ENCODE assay signal across 9 cellular contexts in the genomic region with DNA sequence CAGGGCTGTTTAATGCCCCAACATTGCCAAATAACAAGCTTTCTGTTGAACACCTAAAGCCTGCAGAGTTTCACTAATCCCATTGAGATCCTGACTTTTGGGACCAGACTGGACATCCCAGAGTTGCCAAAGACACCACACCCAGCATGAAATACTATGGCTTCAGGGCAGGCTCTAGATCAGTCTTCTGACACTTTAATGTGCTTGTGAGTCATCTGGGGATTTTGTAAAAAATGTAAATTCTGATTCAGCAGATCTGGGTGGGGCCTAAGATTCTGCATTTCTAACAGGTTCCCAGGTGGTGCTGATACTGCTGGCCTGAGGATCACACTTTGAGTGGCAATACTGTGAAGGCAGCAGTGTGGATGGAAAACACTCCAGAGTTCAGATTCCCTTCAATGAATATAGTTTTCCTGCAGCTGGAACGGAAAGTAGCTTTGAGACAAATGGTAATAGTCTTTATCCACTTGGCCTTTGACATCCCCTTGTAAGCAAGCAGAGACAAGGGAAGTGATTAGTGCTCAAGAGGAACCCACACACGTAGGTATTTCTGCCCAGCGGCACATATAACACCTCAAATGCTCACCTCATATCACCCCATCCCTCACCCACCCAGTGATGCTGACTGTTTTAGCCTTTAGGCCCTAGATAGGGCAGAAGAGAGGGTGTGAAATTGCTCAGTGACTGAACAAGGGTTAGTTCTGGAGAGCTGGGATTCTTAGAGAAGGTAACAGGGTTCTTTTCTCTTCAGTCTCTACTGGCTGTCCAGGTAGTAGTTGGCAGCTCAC. TPM values are rescaled to one million over a fixed set of nuclear protein-coding genes. Genes with fewer than 3 reads are reported as not detected.
DNase-seq lines count a peak whose midpoint lies in the region; ATAC-seq and TF ChIP-seq lines count a peak whose summit lies in the region.
"Had no signal": no experiment of that assay in that cellular context is flagged by ENCODE, and none has a peak within 500 bp of the region (broad histone marks: within the 10 kb centered on the region; RNA-seq: fewer than 3 reads in every experiment).

No MANE protein-coding gene starts in this region.

- 59 to 63% methylated on average over 3 of the region's 3 CpGs for WGBS in tibial nerve, 2 donors

- no peak overlapping the region for H3K4me3 ChIP-seq in AG10803 (ENCODE audit: low read length)
- no peak overlapping the region for H3K4me3 ChIP-seq in fibroblast of villous mesenchyme (ENCODE audit: low read depth, low read length)
- no peak overlapping the region for H3K4me3 ChIP-seq in tibial nerve
- no peak overlapping the region for H3K4me3 ChIP-seq in left ventricle myocardium inferior

- H3K9me3 ChIP-seq in tibial nerve (peaks cover 0 to under 1% (median 0%) of the 10 kb centered on the region in 4 donors), left ventricle myocardium inferior (replicated peaks) (no peaks in the 10 kb centered on the region)

- no peaks in the 10 kb centered on the region for H3K4me1 ChIP-seq in tibial nerve
- peaks cover 18% of the 10 kb centered on the region for H3K4me1 ChIP-seq in left ventricle myocardium inferior

- peak; percentile 54 for ATAC-seq in GM21360 (IDR thresholded peaks at IDR 0.05; ENCODE audit: unreplicated experiment)

- H3K36me3 ChIP-seq in tibial nerve (no peaks in the 10 kb centered on the region), left ventricle myocardium inferior (no peaks in the 10 kb centered on the region)

- no peak for TF ChIP-seq POLR2A in tibial nerve (IDR thresholded peaks at IDR 0.05)

- no peaks in the 10 kb centered on the region for H3K27me3 ChIP-seq in tibial nerve
- no peaks in the 10 kb centered on the region for H3K27me3 ChIP-seq in left ventricle myocardium inferior (ENCODE audit: low read depth)

- peak; percentile 82 for DNase-seq in AG10803 (ENCODE audit: low read depth)
- peak; percentile 47 for DNase-seq in NOMO-1 treated with DMSO at 0.1 percent for 48 hours (lab: John Stamatoyannopoulos, UW; ENCODE audit: unreplicated experiment)
- DNase-seq in fibroblast of villous mesenchyme (ENCODE audit: low read depth) = peak; percentile 89
- no peak for DNase-seq in tibial nerve (ENCODE audit: low spot score in 2 of 2)
- no peak for DNase-seq in midbrain (lab: John Stamatoyannopoulos, UW)
- DNase-seq in left ventricle myocardium inferior = no peak
- no peak for DNase-seq in C1 segment of cervical spinal cord (lab: John Stamatoyannopoulos, UW)
- DNase-seq: NCI-H1694 treated with DMSO at 0.1 percent for 48 hours had no signal

- TF ChIP-seq EP300 in tibial nerve (IDR thresholded peaks at IDR 0.05) = no peak

- intact Hi-C loops in left ventricle myocardium inferior (cut with micrococcal nuclease) = no loop called here

- no peak overlapping the region for H3K27ac ChIP-seq in tibial nerve
- H3K27ac ChIP-seq in left ventricle myocardium inferior (replicated peaks) = no peak overlapping the region

- no peak for TF ChIP-seq CTCF in AG10803 (conservative IDR thresholded peaks at IDR 0.05; ENCODE audit: low read length)
- TF ChIP-seq CTCF in fibroblast of villous mesenchyme (IDR thresholded peaks at IDR 0.05; ENCODE audit: insufficient read depth, low read depth, low read length) = no peak
- TF ChIP-seq CTCF in tibial nerve (IDR thresholded peaks at IDR 0.05) = no peak
- no peak for TF ChIP-seq CTCF in left ventricle myocardium inferior (IDR thresholded peaks at IDR 0.05; ENCODE audit: borderline replicate concordance)

RNA-seq across cellular contexts. Expression of gene GSK3B, which starts 51.4 kb away (rescaled TPM):
- total RNA-seq in fibroblast of villous mesenchyme (83.8 and 94.1 TPM in 2 replicates), tibial nerve (10 to 100 TPM; 22.6 to 39.3 (median 28.5) TPM), left ventricle myocardium inferior (42.5 TPM)

Comparison
In these comparisons a context has a peak if more than half of its experiments do, and no peak if none do; other contexts are left out.
1. DNase-seq: peak in AG10803 (single experiment), NOMO-1 treated with DMSO at 0.1 percent for 48 hours (single experiment) and fibroblast of villous mesenchyme (single experiment); none in tibial nerve (0 of 2), midbrain (single experiment), left ventricle myocardium inferior (single experiment) and C1 segment of cervical spinal cord (0 of 14).